Comparison of ENCODE assay signal across 24 cellular contexts in the genomic region with DNA sequence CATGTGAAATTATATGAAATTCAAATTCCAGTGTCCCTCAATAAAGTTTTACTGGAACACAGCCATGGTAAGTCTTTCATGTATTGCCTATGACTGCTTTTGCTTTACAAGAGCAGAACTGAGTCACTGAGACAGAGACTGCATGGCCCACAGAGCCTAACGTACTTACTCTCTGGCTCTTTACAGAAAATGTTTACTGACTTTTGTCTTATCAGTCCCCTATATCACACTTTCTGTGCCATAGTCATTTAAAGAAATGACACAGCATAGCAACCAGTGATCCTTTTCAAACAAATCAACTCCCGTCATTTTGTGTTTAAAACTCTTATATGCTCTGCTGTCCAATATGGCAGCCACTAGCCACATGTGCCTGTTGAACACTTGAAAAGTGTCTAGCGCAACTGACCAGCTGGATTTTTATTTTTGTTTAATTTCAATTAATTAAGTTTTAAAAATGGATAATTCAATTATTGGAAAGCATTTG.
"Had no signal": no experiment of that assay in that cellular context is flagged by ENCODE, and none has a peak within 500 bp of the region (broad histone marks: within the 10 kb centered on the region; RNA-seq: fewer than 3 reads in every experiment).

No MANE protein-coding gene starts in this region.

- H3K27ac Mint-ChIP-seq: activated B cell treated with CpG ODN at 0.5 μM for 24 hours; activated CD8-positive, alpha-beta T cell treated with anti-CD3 and anti-CD28 coated beads for 36 hours; activated T-helper 17 cell treated with anti-CD3 and anti-CD28 coated beads, Interleukin-2, amount 50 U/mL, for 72 hours; dendritic cell treated with granulocyte-macrophage colony-stimulating factor and Interleukin-4, amounts not matched to agents 40 ng/mL and 50 ng/mL, for 4 days; endodermal cell; natural killer cell treated with Interleukin-12 subunit alpha and Interleukin-12 subunit beta and Interleukin-15 and Interleukin-18, amount 100 ng/mL, for 72 hours; stimulated activated naive CD8-positive, alpha-beta T cell treated with anti-CD3 and anti-CD28 coated beads, Interleukin-15, Interleukin-2, amounts not matched to agents 100 ng/mL and 50 ng/mL, for 24 hours; T-helper 17 cell; type B pancreatic cell had no signal

- H3K4me3 ChIP-seq: heart right ventricle, left ventricle myocardium inferior, mucosa of descending colon, right atrium auricular region, thoracic aorta, uterus had no signal

- H3K9me3 Mint-ChIP-seq: activated B cell treated with CpG ODN at 0.5 μM for 24 hours; activated CD8-positive, alpha-beta T cell treated with anti-CD3 and anti-CD28 coated beads for 36 hours; activated T-cell treated with anti-CD3 and anti-CD28 coated beads, Interleukin-2, amount 50 U/mL, for 4 hours; activated T-helper 17 cell treated with anti-CD3 and anti-CD28 coated beads, Interleukin-2, amount 50 U/mL, for 72 hours; endodermal cell; stimulated activated naive CD8-positive, alpha-beta T cell treated with anti-CD3 and anti-CD28 coated beads, Interleukin-15, Interleukin-2, amounts not matched to agents 100 ng/mL and 50 ng/mL, for 24 hours had no signal

- H3K4me3 Mint-ChIP-seq: activated B cell treated with CpG ODN at 0.5 μM for 24 hours; activated CD8-positive, alpha-beta T cell treated with anti-CD3 and anti-CD28 coated beads for 36 hours; activated T-cell treated with anti-CD3 and anti-CD28 coated beads, Interleukin-2, amount 50 U/mL, for 4 hours; activated T-helper 17 cell treated with anti-CD3 and anti-CD28 coated beads, Interleukin-2, amount 50 U/mL, for 72 hours; dendritic cell treated with granulocyte-macrophage colony-stimulating factor and Interleukin-4, amounts not matched to agents 40 ng/mL and 50 ng/mL, for 4 days; endodermal cell; natural killer cell treated with Interleukin-12 subunit alpha and Interleukin-12 subunit beta and Interleukin-15 and Interleukin-18, amount 100 ng/mL, for 72 hours; stimulated activated naive CD8-positive, alpha-beta T cell treated with anti-CD3 and anti-CD28 coated beads, Interleukin-15, Interleukin-2, amounts not matched to agents 100 ng/mL and 50 ng/mL, for 24 hours; T-helper 17 cell; type B pancreatic cell had no signal

- H3K27me3 ChIP-seq: heart right ventricle, right atrium auricular region, uterus had no signal

- H3K4me1 ChIP-seq: heart right ventricle, right atrium auricular region had no signal

- H3K36me3 Mint-ChIP-seq: natural killer cell treated with Interleukin-12 subunit alpha and Interleukin-12 subunit beta and Interleukin-15 and Interleukin-18, amount 100 ng/mL, for 72 hours; type B pancreatic cell had no signal

- H3K36me3 ChIP-seq: heart right ventricle, left ventricle myocardium inferior, right atrium auricular region, thoracic aorta, uterus had no signal

- H3K9me3 ChIP-seq: mucosa of descending colon, thoracic aorta, uterus had no signal

- H3K27ac ChIP-seq: heart right ventricle, left ventricle myocardium inferior, right atrium auricular region, thoracic aorta had no signal

- H3K4me1 Mint-ChIP-seq: activated B cell treated with CpG ODN at 0.5 μM for 24 hours; activated T-helper 17 cell treated with anti-CD3 and anti-CD28 coated beads, Interleukin-2, amount 50 U/mL, for 72 hours; T-helper 17 cell had no signal

- ATAC-seq: activated CD8-positive, alpha-beta T cell treated with anti-CD3 and anti-CD28 coated beads for 36 hours; activated T-cell treated with anti-CD3 and anti-CD28 coated beads, Interleukin-2, amount 50 U/mL, for 4 hours; activated T-helper 17 cell treated with anti-CD3 and anti-CD28 coated beads, Interleukin-2, amount 50 U/mL, for 72 hours; esophagus mucosa; heart right ventricle; mucosa of descending colon; natural killer cell treated with Interleukin-12 subunit alpha and Interleukin-12 subunit beta and Interleukin-15 and Interleukin-18, amount 100 ng/mL, for 72 hours; T-helper 17 cell had no signal

- DNase-seq: activated B cell treated with CpG ODN at 0.5 μM for 24 hours; activated CD4-positive, alpha-beta T cell treated with anti-CD3 and anti-CD28 coated beads, Interleukin-2, amount 50 U/mL, for 1 hour; activated CD8-positive, alpha-beta T cell treated with anti-CD3 and anti-CD28 coated beads for 36 hours; activated gamma-delta T cell treated with Interleukin-2 at 50 U/mL for 16 hours; activated naive CD4-positive, alpha-beta T cell treated with anti-CD3 and anti-CD28 coated beads, Interleukin-2, amount 50 U/mL, for 16 hours; activated T-cell treated with anti-CD3 and anti-CD28 coated beads, Interleukin-2, amount 50 U/mL, for 4 hours; amniotic stem cell; central memory CD4-positive, alpha-beta T cell; heart right ventricle; mucosa of descending colon; stimulated activated CD4-positive, alpha-beta T cell treated with anti-CD3 and anti-CD28 coated beads, Interleukin-4, amount 100 ng/mL, for 1 hour; T-helper 17 cell; T1000 had no signal
